In the genomic region with DNA sequence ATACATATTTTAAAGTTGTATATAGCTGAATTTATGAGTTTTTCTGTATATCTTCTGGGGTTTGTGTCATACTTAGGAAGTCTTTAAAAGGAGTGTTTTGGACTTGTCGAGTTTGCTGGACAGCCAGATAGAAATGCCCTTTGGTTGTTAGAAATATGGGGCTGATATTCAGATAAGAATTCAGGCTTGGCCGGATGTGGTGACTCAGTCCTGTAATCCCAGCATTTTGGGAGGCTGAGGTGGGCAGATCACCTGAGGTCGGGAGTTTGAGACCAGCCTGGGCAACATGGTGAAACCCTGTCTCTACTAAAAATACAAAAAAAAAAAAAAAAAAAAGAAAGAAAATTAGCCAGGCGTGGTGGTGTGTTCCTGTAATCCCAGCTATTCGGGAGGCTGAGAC, we compare ENCODE assay signal across 1 cellular context. TPM values are rescaled to one million over a fixed set of nuclear protein-coding genes. Genes with fewer than 3 reads are reported as not detected.
"Had no signal": no experiment of that assay in that cellular context is flagged by ENCODE, and none has a peak within 500 bp of the region (broad histone marks: within the 10 kb centered on the region; RNA-seq: fewer than 3 reads in every experiment).

No MANE protein-coding gene starts in this region.

RNA-seq across cellular contexts. Expression of a gene that starts 13.1 kb away (rescaled TPM):
- total RNA-seq: ascending aorta had no signal
